32 cellular contexts compared by ENCODE assay signal in genomic region chrX:11103751-11104150, GRCh38.
"Had no signal": no experiment of that assay in that cellular context is flagged by ENCODE, and none has a peak within 500 bp of the region (broad histone marks: within the 10 kb centered on the region; RNA-seq: fewer than 3 reads in every experiment).

No MANE protein-coding gene starts in this region.

- H3K4me2 ChIP-seq: KMS-11, SK-N-SH had no signal

- H3K4me3 Mint-ChIP-seq: activated CD4-positive, alpha-beta memory T cell treated with anti-CD3 and anti-CD28 coated beads, Interleukin-2, amount 10 ng/mL, durations not matched to agents 7 days and 5 days; activated naive CD4-positive, alpha-beta T cell treated with anti-CD3 and anti-CD28 coated beads, Interleukin-2, amount 50 U/mL, for 24 hours; activated T-cell treated with anti-CD3 and anti-CD28 coated beads, Interleukin-2, amount 50 U/mL, for 4 hours; brain; central memory CD8-positive, alpha-beta T cell; T-helper 1 cell treated with Interleukin-12 subunit alpha and Interleukin-12 subunit beta and Interleukin-4 antibody, amounts not matched to agents 30 μg/mL and 1 μg/mL, for 36 hours; T-helper 2 cell treated with Interferon-gamma antibody and Interleukin-4, amounts not matched to agents 5 μg/mL and 100 μg/mL, for 36 hours had no signal

- H3K36me3 Mint-ChIP-seq: activated naive CD4-positive, alpha-beta T cell treated with anti-CD3 and anti-CD28 coated beads, Interleukin-2, amount 50 U/mL, for 24 hours; brain had no signal

- FAIRE-seq: TTC549 had no signal

- H3K4me1 ChIP-seq: adrenal gland, Peyer's patch had no signal

- H3K36me3 ChIP-seq: adrenal gland, Peyer's patch, SJSA1 had no signal

- H3K9ac ChIP-seq: KMS-11, SK-N-SH had no signal

- DNase-seq: activated CD4-positive, alpha-beta memory T cell treated with anti-CD3 and anti-CD28 coated beads, Interleukin-2, amount 10 ng/mL, durations not matched to agents 7 days and 5 days; activated CD4-positive, alpha-beta T cell treated with anti-CD3 and anti-CD28 coated beads, Interleukin-2, amount 50 U/mL, for 1 hour; activated CD8-positive, alpha-beta memory T cell treated with anti-CD3 and anti-CD28 coated beads for 24 hours; activated effector memory CD4-positive, alpha-beta T cell treated with anti-CD3 and anti-CD28 coated beads, Interleukin-2, amount 50 U/mL, for 16 hours; activated naive CD4-positive, alpha-beta T cell treated with Interleukin-2 at 50 U/mL for 16 hours; activated T-cell treated with anti-CD3 and anti-CD28 coated beads, Interleukin-2, amount 50 U/mL, for 4 hours; adrenal gland; MM.1S; MV-4-11; NCI-H1092; NCI-H146; NCI-H187; NCI-H2029 treated with DMSO at 0.1 percent for 48 hours; NCI-H2107; NCI-H2171; NCI-H510A; NCI-H526; NCI-H748 treated with DMSO at 0.1 percent for 48 hours; NK-92 treated with Interleukin-12 subunit alpha and Interleukin-12 subunit beta, amount 100 ng/mL, for 24 hours; PC-3; Peyer's patch; RPMI8226; SHP77 treated with DMSO at 0.1 percent for 48 hours; SK-N-SH had no signal

- H3K27ac Mint-ChIP-seq: activated CD4-positive, alpha-beta memory T cell treated with anti-CD3 and anti-CD28 coated beads, Interleukin-2, amount 10 ng/mL, durations not matched to agents 7 days and 5 days; activated naive CD4-positive, alpha-beta T cell treated with anti-CD3 and anti-CD28 coated beads, Interleukin-2, amount 50 U/mL, for 24 hours; brain; T-helper 1 cell treated with Interleukin-12 subunit alpha and Interleukin-12 subunit beta and Interleukin-4 antibody, amounts not matched to agents 30 μg/mL and 1 μg/mL, for 36 hours; T-helper 2 cell treated with Interferon-gamma antibody and Interleukin-4, amounts not matched to agents 5 μg/mL and 100 μg/mL, for 36 hours had no signal

- H3K9me2 ChIP-seq: SK-N-SH had no signal

- H3K9me3 Mint-ChIP-seq: activated CD4-positive, alpha-beta memory T cell treated with anti-CD3 and anti-CD28 coated beads, Interleukin-2, amount 10 ng/mL, durations not matched to agents 7 days and 5 days; activated naive CD4-positive, alpha-beta T cell treated with anti-CD3 and anti-CD28 coated beads, Interleukin-2, amount 50 U/mL, for 24 hours; activated T-cell treated with anti-CD3 and anti-CD28 coated beads, Interleukin-2, amount 50 U/mL, for 4 hours; brain; central memory CD8-positive, alpha-beta T cell; T-helper 1 cell treated with Interleukin-12 subunit alpha and Interleukin-12 subunit beta and Interleukin-4 antibody, amounts not matched to agents 30 μg/mL and 1 μg/mL, for 36 hours; T-helper 2 cell treated with Interferon-gamma antibody and Interleukin-4, amounts not matched to agents 5 μg/mL and 100 μg/mL, for 36 hours had no signal

- H3K27ac ChIP-seq: adrenal gland, KMS-11, Peyer's patch, SJSA1 had no signal

- H3K27me3 ChIP-seq: adrenal gland, Peyer's patch, SJSA1 had no signal

- H3K27me3 Mint-ChIP-seq: activated CD4-positive, alpha-beta memory T cell treated with anti-CD3 and anti-CD28 coated beads, Interleukin-2, amount 10 ng/mL, durations not matched to agents 7 days and 5 days; activated naive CD4-positive, alpha-beta T cell treated with anti-CD3 and anti-CD28 coated beads, Interleukin-2, amount 50 U/mL, for 24 hours; brain; central memory CD8-positive, alpha-beta T cell had no signal

- H3K9me3 ChIP-seq: adrenal gland, Peyer's patch, SJSA1, SK-N-SH had no signal

- H3K4me1 Mint-ChIP-seq: activated naive CD4-positive, alpha-beta T cell treated with anti-CD3 and anti-CD28 coated beads, Interleukin-2, amount 50 U/mL, for 24 hours; central memory CD8-positive, alpha-beta T cell had no signal

- ATAC-seq: activated T-cell treated with anti-CD3 and anti-CD28 coated beads, Interleukin-2, amount 50 U/mL, for 4 hours; PC-3 had no signal

- H3K4me3 ChIP-seq: adrenal gland, Peyer's patch, SJSA1 had no signal
